Comparison of ENCODE assay signal across 13 cellular contexts in the genomic region with DNA sequence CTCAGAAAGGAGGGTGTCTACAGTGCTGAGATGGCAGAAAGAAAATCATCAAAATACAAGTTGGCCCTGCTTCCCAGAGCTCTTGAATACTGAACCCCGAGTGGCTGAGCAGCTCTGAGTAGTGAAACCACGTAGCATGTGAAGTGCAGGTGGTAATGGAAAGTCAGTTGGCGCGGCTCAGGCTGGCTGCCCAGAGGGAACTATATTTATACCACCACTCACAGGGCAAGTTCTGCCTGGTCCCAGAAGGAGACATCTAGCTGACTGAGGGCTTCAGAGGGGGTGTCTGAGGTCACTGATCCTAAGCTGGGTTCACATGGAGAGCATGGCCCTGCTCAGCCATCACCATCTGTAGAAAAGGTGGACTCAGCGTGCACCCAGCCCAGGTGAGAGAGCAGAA.
A peak's percentile ranks its signal among the peaks of the same experiment; 100 is the strongest.
DNase-seq lines count a peak whose midpoint lies in the region; ATAC-seq and TF ChIP-seq lines count a peak whose summit lies in the region.
"Had no signal": no experiment of that assay in that cellular context is flagged by ENCODE, and none has a peak within 500 bp of the region (broad histone marks: within the 10 kb centered on the region; RNA-seq: fewer than 3 reads in every experiment).

No MANE protein-coding gene starts in this region.

- H3K36me3 Mint-ChIP-seq in mesothelial cell of epicardium: no peaks in the 10 kb centered on the region
- H3K36me3 Mint-ChIP-seq: naive thymus-derived CD4-positive, alpha-beta T cell had no signal

- peak; percentile 73 for DNase-seq in left ventricle myocardium superior
- DNase-seq in mesothelial cell of epicardium (ENCODE audit: low spot score in 2 of 2, unreplicated experiment in 2 of 2): no peak
- no peak for DNase-seq in DMS53 (lab: John Stamatoyannopoulos, UW)
- DNase-seq in NCI-H748 (lab: John Stamatoyannopoulos, UW; ENCODE audit: unreplicated experiment): no peak
- no peak for DNase-seq in dedifferentiated amniotic fluid mesenchymal stem cell (ENCODE audit: extremely low spot score)
- DNase-seq: erythroblast; naive thymus-derived CD4-positive, alpha-beta T cell; NCI-H187 treated with DMSO at 0.1 percent for 48 hours; small intestine; stimulated activated CD8-positive, alpha-beta memory T cell treated with anti-CD3 and anti-CD28 coated beads, Interleukin-4, amount 100 ng/mL, for 48 hours had no signal

- no peaks in the 10 kb centered on the region for H3K9me3 Mint-ChIP-seq in mesothelial cell of epicardium

- H3K27me3 Mint-ChIP-seq in mesothelial cell of epicardium (ENCODE audit: low read depth): peaks cover 57% of the 10 kb centered on the region

- intact Hi-C loops in left ventricle myocardium superior (cut with micrococcal nuclease): no loop called here

- ATAC-seq in GM19023 (IDR thresholded peaks at IDR 0.05; ENCODE audit: unreplicated experiment) (peak; percentile 73), HG02588 (IDR thresholded peaks at IDR 0.05; ENCODE audit: unreplicated experiment) (peak; percentile 77), HG03432 (IDR thresholded peaks at IDR 0.05; ENCODE audit: unreplicated experiment) (peak; percentile 72), left ventricle myocardium superior (peak; percentile 99)
- ATAC-seq: naive thymus-derived CD4-positive, alpha-beta T cell had no signal

- H3K4me1 Mint-ChIP-seq in mesothelial cell of epicardium: no peaks in the 10 kb centered on the region

- no peak for TF ChIP-seq CTCF in mesothelial cell of epicardium (IDR thresholded peaks at IDR 0.05; ENCODE audit: unreplicated experiment)

- H3K27ac Mint-ChIP-seq in mesothelial cell of epicardium: no peak overlapping the region

- no peak overlapping the region for H3K4me3 Mint-ChIP-seq in mesothelial cell of epicardium
- H3K4me3 Mint-ChIP-seq: naive thymus-derived CD4-positive, alpha-beta T cell had no signal
